8 cellular contexts compared by ENCODE assay signal in the genomic region with DNA sequence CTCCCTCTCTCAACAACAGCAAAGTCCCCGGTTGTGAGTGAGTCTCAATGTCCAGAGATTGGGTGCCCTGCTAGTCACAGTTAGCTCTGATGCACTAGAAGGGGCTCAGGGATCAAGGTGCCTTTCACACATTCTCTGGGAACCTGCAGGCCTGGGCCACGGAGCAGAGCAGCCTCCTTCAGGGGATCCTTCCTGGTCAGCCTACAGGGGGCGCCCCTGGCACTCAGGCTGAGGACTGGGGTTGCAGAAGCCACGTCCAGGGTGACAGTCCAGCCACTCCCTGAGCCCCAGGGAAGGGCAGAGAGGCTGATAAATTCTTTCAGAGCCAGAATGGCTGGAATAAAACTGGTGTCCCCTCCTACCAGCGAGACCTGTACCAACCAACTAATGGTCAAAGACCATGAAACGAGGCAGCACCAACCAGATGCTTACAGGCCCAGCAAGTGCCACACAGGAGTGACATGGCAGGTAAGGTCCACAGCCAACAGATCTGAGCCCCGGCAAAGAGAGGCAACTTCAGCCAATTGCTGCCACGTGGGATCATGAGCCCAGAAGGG. TPM values are rescaled to one million over a fixed set of nuclear protein-coding genes. Genes with fewer than 3 reads are reported as not detected.
DNase-seq lines count a peak whose midpoint lies in the region; ATAC-seq lines count a peak whose summit lies in the region.

No MANE protein-coding gene starts in this region.

- peak; percentile 70 for ATAC-seq in GM21723 (IDR thresholded peaks at IDR 0.05; ENCODE audit: unreplicated experiment)
- peak; percentile 85 for ATAC-seq in Right ventricle myocardium superior (ENCODE audit: poor library complexity)
- no peak for ATAC-seq in HG03354 (IDR thresholded peaks at IDR 0.05; ENCODE audit: poor library complexity, severe bottlenecking, unreplicated experiment)

- peak; percentile 69 for DNase-seq in CD1c-positive myeloid dendritic cell (ENCODE audit: extremely low spot score)
- peak; percentile 78 for DNase-seq in RPMI8226
- DNase-seq in activated effector memory CD4-positive, alpha-beta T cell treated with Interleukin-2 at 50 U/mL for 16 hours, result peak; percentile 32
- DNase-seq in Right ventricle myocardium superior, result peak; percentile 80
- peak; percentile 21 for DNase-seq in renal cortical epithelial cell (ENCODE audit: low read depth)
- no peak for DNase-seq in NCI-H446 (lab: John Stamatoyannopoulos, UW)

- intact Hi-C loops in Right ventricle myocardium superior (cut with DNase I), result no loop called here

RNA-seq across cellular contexts. Expression of a gene that starts 43.5 kb away (rescaled TPM):
- total RNA-seq in Right ventricle myocardium superior (19.6 TPM), renal cortical epithelial cell (31.6 and 46.7 TPM in 2 replicates)

RNA-seq across cellular contexts. Expression of a gene that starts 48.7 kb away (rescaled TPM):
- 25.0 TPM for total RNA-seq in Right ventricle myocardium superior
- 39.1 and 56.8 TPM in 2 replicates for total RNA-seq in renal cortical epithelial cell

RNA-seq across cellular contexts. Expression of a gene that starts 59.0 kb away (rescaled TPM):
- 8.0 TPM for total RNA-seq in Right ventricle myocardium superior
- 20.1 and 26.0 TPM in 2 replicates for total RNA-seq in renal cortical epithelial cell

Comparison
In these comparisons a context has a peak if more than half of its experiments do, and no peak if none do; other contexts are left out.
1. DNase-seq: peak in CD1c-positive myeloid dendritic cell (single experiment), RPMI8226 (single experiment), activated effector memory CD4-positive, alpha-beta T cell treated with Interleukin-2 at 50 U/mL for 16 hours (single experiment), Right ventricle myocardium superior (single experiment) and renal cortical epithelial cell (single experiment); none in NCI-H446 (0 of 2).